Comparison of ENCODE assay signal across 1 cellular context in the genomic region with DNA sequence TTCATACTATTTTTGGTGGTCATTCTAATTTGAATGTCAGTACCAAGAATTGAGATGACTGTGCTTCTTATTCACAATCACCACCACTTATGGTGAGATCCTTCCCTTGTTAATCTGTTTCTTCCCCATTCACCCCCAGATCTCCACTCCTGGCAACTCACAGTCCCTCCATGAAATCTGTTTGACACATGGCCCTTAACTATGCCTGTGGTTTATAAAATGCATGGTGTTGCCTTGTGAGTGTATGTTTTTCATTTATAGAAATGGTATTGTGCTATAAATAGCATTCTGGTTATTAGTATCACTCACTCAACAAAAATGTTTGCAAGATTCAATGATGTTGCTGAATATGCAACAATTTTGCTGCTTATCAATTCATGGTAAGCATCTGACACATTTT.
TF ChIP-seq lines count a peak whose summit lies in the region.

No MANE protein-coding gene starts in this region.

TF ChIP-seq in A549, 52 proteins besides CTCF, POLR2A, EP300 and RAD21 (continued from another document):
- TF ChIP-seq REST (IDR thresholded peaks at IDR 0.05) (no peak), CHD2 (IDR thresholded peaks at IDR 0.05; ENCODE audit: low read length, partially characterized antibody) (no peak), FOSB (CRISPR knock-in tag; IDR thresholded peaks at IDR 0.05) (no peak), USF2 (IDR thresholded peaks at IDR 0.05) (no peak), RNF2 (IDR thresholded peaks at IDR 0.05; ENCODE audit: borderline replicate concordance, low read depth) (no peak), ZNF302 (CRISPR knock-in tag; IDR thresholded peaks at IDR 0.05) (no peak), RFX5 (IDR thresholded peaks at IDR 0.05) (no peak), CHD4 (IDR thresholded peaks at IDR 0.05; ENCODE audit: borderline replicate concordance) (no peak), ZFP36 (IDR thresholded peaks at IDR 0.05; ENCODE audit: borderline replicate concordance, partially characterized antibody) (no peak), RCOR1 (IDR thresholded peaks at IDR 0.05; ENCODE audit: low read depth, low read length) (no peak), PHF8 (IDR thresholded peaks at IDR 0.05; ENCODE audit: borderline replicate concordance, low read depth) (no peak), HEYL (CRISPR knock-in tag; IDR thresholded peaks at IDR 0.05) (no peak), ZSCAN20 (CRISPR knock-in tag; IDR thresholded peaks at IDR 0.05) (no peak)
- TF ChIP-seq, protein P1, sequence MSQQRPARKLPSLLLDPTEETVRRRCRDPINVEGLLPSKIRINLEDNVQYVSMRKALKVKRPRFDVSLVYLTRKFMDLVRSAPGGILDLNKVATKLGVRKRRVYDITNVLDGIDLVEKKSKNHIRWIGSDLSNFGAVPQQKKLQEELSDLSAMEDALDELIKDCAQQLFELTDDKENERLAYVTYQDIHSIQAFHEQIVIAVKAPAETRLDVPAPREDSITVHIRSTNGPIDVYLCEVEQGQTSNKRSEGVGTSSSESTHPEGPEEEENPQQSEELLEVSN (IDR thresholded peaks at IDR 0.05; ENCODE audit: borderline replicate concordance, low read depth), result no peak
- TF ChIP-seq, protein P2, sequence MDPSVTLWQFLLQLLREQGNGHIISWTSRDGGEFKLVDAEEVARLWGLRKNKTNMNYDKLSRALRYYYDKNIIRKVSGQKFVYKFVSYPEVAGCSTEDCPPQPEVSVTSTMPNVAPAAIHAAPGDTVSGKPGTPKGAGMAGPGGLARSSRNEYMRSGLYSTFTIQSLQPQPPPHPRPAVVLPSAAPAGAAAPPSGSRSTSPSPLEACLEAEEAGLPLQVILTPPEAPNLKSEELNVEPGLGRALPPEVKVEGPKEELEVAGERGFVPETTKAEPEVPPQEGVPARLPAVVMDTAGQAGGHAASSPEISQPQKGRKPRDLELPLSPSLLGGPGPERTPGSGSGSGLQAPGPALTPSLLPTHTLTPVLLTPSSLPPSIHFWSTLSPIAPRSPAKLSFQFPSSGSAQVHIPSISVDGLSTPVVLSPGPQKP (IDR thresholded peaks at IDR 0.05; ENCODE audit: low read depth, low read length), result no peak
